ENCODE assay signal across 8 cellular contexts in the genomic region with DNA sequence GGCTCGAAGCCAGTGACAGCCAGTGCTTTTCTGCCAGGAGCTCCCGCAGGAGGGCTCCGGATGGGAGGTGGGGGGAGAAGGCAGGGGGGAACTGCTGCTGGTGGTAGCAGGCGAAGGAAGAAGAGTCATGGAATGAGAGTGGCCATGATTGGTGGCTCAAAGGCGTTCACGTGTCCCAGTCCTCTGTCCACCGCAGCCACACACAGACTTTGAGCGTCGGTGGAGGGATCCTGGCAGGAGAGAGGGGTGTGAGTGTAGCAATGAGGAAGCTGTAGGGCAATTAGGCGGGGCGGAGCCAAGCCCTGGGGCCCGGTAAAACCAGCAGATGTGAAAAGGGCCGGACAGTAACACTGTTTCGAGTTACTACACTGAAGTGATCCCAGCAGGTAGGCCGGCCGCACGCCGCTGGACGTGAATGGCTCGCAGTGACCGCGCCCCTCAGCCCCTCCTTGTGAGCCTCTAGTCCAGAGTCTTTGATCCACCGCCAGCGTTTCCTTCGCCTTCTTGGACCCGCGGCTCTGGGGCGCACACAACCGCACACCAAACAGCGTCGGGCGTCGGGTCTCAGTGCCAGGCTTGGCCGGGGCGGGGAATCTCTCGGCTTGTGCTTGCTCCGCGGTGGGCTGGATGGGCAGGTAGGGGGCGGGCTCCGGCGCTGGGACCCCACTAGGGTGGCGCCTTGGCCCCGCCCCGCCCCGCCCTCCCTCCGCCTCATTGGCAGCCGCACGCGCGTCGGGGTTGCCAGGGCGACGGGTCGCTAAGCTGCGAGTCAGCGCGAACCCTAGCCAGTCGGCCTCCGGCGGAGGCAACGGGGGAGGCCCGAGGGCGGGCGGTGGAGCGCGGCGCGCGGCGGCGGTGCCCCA. TPM values are rescaled to one million over a fixed set of nuclear protein-coding genes. Genes with fewer than 3 reads are reported as not detected.
DNase-seq lines count a peak whose midpoint lies in the region; ATAC-seq and TF ChIP-seq lines count a peak whose summit lies in the region.

LRRC10B (plus strand) TSS at position 788 of the 863 bp plus-strand sequence. CDS start 250 bp downstream, outside the sequence.

- peak within 1 kb of the TSS; percentile 96 for H2AFZ ChIP-seq in HCT116 (ENCODE audit: low read depth, low read length, poor library complexity, severe bottlenecking)

- H3K36me3 ChIP-seq in HCT116 (ENCODE audit: control insufficient read depth in 1 of 2, insufficient read depth in 2 of 2, low read length in 2 of 2) (no peaks in the 10 kb centered on the region), Panc1 (ENCODE audit: control insufficient read depth, insufficient read depth, low read length) (no peaks in the 10 kb centered on the region), muscle layer of duodenum (ENCODE audit: control insufficient read depth in 1 of 2, insufficient read depth in 2 of 2, low read length in 2 of 2) (no peaks in the 10 kb centered on the region)

- H3K4me1 ChIP-seq in HCT116 (ENCODE audit: control insufficient read depth in 1 of 2, insufficient read depth in 2 of 2, low read length in 2 of 2) (peaks cover 11 to 19% of the 10 kb centered on the region in 2 experiments; a peak in 3 of 4 replicates), Panc1 (ENCODE audit: control insufficient read depth, insufficient read depth, low read length) (no peaks in the 10 kb centered on the region; the same call in 1 of the 2 replicates), muscle layer of duodenum (ENCODE audit: control insufficient read depth in 1 of 2, insufficient read depth in 2 of 2, low read length in 2 of 2) (peaks cover 0 to 16% of the 10 kb centered on the region in 2 donors)

- no peaks in the 10 kb centered on the region for H3K79me2 ChIP-seq in HCT116 (ENCODE audit: insufficient read depth, low read length)

- in situ Hi-C loops in Panc1 (cut with HindIII; ENCODE audit: low pct_unique_long_range_greater_than_20kb, low sequenced_read_pairs) = no loop called here

- TF ChIP-seq RAD21 in HCT116 (IDR thresholded peaks at IDR 0.05; ENCODE audit: low read depth) = no peak

- H3K9me2 ChIP-seq in HCT116 (ENCODE audit: insufficient read depth) = no peaks in the 10 kb centered on the region

- H3K4me3 ChIP-seq in HCT116 (replicated peaks in 1 of 2; ENCODE audit: low read depth in 1 of 2, low read length in 2 of 2) (peak within 1 kb of the TSS; percentile 30 to 54), Panc1 (ENCODE audit: low read depth in 2 of 2, low read length in 2 of 2) (no peak within 1 kb of the TSS), muscle layer of duodenum (ENCODE audit: low read depth in 1 of 2, low read length in 2 of 2) (peak within 1 kb of the TSS; percentile 7 to 50)

- H3K9ac ChIP-seq in HCT116 (ENCODE audit: low read length) = 0 out of 2 replicates have a peak within 1 kb of the TSS, but pooled peaks have one; percentile 17

- ATAC-seq in HCT116 (peak; percentile 81), Panc1 (0 out of 2 replicates have a peak, but pooled peaks have one; percentile 21), GM21529 (IDR thresholded peaks at IDR 0.05; ENCODE audit: unreplicated experiment) (no peak)
- ATAC-seq in central memory CD8-positive, alpha-beta T cell (replicated peaks; ENCODE audit: extremely low read depth, poor library complexity, severe bottlenecking) = no peak

- TF ChIP-seq POLR2A in HCT116 (IDR thresholded peaks at IDR 0.05; ENCODE audit: borderline replicate concordance, extremely low read depth, insufficient read depth, insufficient read length) = no peak

- CTCF ChIA-PET in HCT116 (lab: Charles Lee) (interaction anchor here (0.7 to 1.1 kb wide), 2 partner anchors 8 to 50 kb away, joined by 4 to 7 read pairs; no protein-coding TSS in a partner anchor), Panc1 (lab: Charles Lee) (interaction anchor here (0.7 to 1.1 kb wide), 2 partner anchors 9 to 13 kb away, joined by 3 to 5 read pairs; no protein-coding TSS in a partner anchor)

- no peak within 1 kb of the TSS for H3K27ac Mint-ChIP-seq in central memory CD8-positive, alpha-beta T cell (ENCODE audit: low read depth)

- BruUV-seq in HCT116 (replicated peaks; lab: Mats Ljungman, UMichigan) (no TSS peak), Panc1 (replicated peaks; lab: Mats Ljungman, UMichigan) (no TSS peak)

- H3K27me3 Mint-ChIP-seq in central memory CD8-positive, alpha-beta T cell = peaks cover 72% of the 10 kb centered on the region

- H3K9me3 ChIP-seq in HCT116 (ENCODE audit: control insufficient read depth in 1 of 2, insufficient read depth in 1 of 2, low read depth in 1 of 2, low read length in 2 of 2) (no peaks in the 10 kb centered on the region), Panc1 (ENCODE audit: control insufficient read depth, insufficient read depth, low read depth, low read length) (no peaks in the 10 kb centered on the region), muscle layer of duodenum (ENCODE audit: control insufficient read depth in 1 of 2, low read length in 2 of 2) (no peaks in the 10 kb centered on the region)

- H3K27me3 ChIP-seq in HCT116 (ENCODE audit: insufficient read depth, low read length) (peaks cover 7% of the 10 kb centered on the region; the same call in 1 of the 2 replicates), Panc1 (ENCODE audit: control insufficient read depth, insufficient read depth, low read length) (peaks cover 4% of the 10 kb centered on the region; the same call in 1 of the 2 replicates), muscle layer of duodenum (ENCODE audit: low read depth, low read length) (peaks cover 22% of the 10 kb centered on the region)

- no peaks in the 10 kb centered on the region for H4K20me1 ChIP-seq in HCT116 (ENCODE audit: insufficient read depth)

- H3K36me3 Mint-ChIP-seq in central memory CD8-positive, alpha-beta T cell (ENCODE audit: insufficient read depth) = peaks cover 2% of the 10 kb centered on the region

- peak within 1 kb of the TSS; percentile 85 for H3K4me2 ChIP-seq in HCT116 (ENCODE audit: low read length)

- RAD21 ChIA-PET in HCT116 (lab: Charles Lee; ENCODE audit: low non-redundant PET in 1 of 2, low total read pairs in 2 of 2, uncharacterized antibody in 2 of 2, unreplicated experiment in 2 of 2) = interaction anchor here in 1 of 2 experiments (0.7 kb wide), 1 partner anchor 19 kb away, joined by 3 read pairs; no protein-coding TSS in a partner anchor

- no peak within 1 kb of the TSS for H3K27ac ChIP-seq in HCT116 (ENCODE audit: low read depth, low read length)
- H3K27ac ChIP-seq in Panc1 (ENCODE audit: low read length) = no peak within 1 kb of the TSS
- H3K27ac ChIP-seq in muscle layer of duodenum (ENCODE audit: low read length) = no peak within 1 kb of the TSS
- peak within 1 kb of the TSS; percentile 50 for H3K27ac ChIP-seq in temporal lobe (ENCODE audit: low read depth, low read length)

- peak; percentile 45 for DNase-seq in AG20443 (ENCODE audit: low spot score)
- DNase-seq in HCT116 (ENCODE audit: low read depth, low spot score) = peak; percentile 52
- no peak for DNase-seq in Panc1 (ENCODE audit: low read depth, low spot score)
- DNase-seq in central memory CD8-positive, alpha-beta T cell (ENCODE audit: low spot score in 2 of 2) = no peak
- no peak for DNase-seq in GDM1 (lab: John Stamatoyannopoulos, UW)

- peak within 1 kb of the TSS; percentile 72 for H3K4me3 Mint-ChIP-seq in central memory CD8-positive, alpha-beta T cell

- intact Hi-C loops in HCT116 (cut with micrococcal nuclease) (loop anchor here (2.0 kb wide), 1 partner anchor 59 kb away; no protein-coding TSS in a partner anchor), Panc1 (cut with micrococcal nuclease; ENCODE audit: unreplicated experiment) (no loop called here)

- TF ChIP-seq CTCF in HCT116 (IDR thresholded peaks at IDR 0.05 in 2 of 3, conservative IDR thresholded peaks at IDR 0.05 in 1 of 3; ENCODE audit: borderline replicate concordance in 1 of 3, insufficient read depth in 1 of 3, low read depth in 2 of 3, low read length in 2 of 3) = no peak
- TF ChIP-seq CTCF in Panc1 (IDR thresholded peaks at IDR 0.05) = no peak

- no peaks in the 10 kb centered on the region for H3K9me3 Mint-ChIP-seq in central memory CD8-positive, alpha-beta T cell

- peaks cover 6% of the 10 kb centered on the region for H3K4me1 Mint-ChIP-seq in central memory CD8-positive, alpha-beta T cell

- POLR2A ChIA-PET in HCT116 (lab: Charles Lee) (no interaction called here), Panc1 (lab: Charles Lee) (no interaction called here)

TF ChIP-seq in HCT116, 20 proteins besides CTCF, POLR2A, EP300 and RAD21:
- no peak for TF ChIP-seq POLR2AphosphoS5 (IDR thresholded peaks at IDR 0.05; ENCODE audit: low read depth, low read length)
- peak; percentile 98 for TF ChIP-seq TCF7L2 (IDR thresholded peaks at IDR 0.05; ENCODE audit: borderline replicate concordance, extremely low read depth, insufficient read depth, insufficient read length)

RNA-seq across cellular contexts. Expression of gene LRRC10B, which starts in this region (rescaled TPM):
- total RNA-seq in HCT116 (2021; ENCODE audit: unreplicated experiment) (not detected), Panc1 (2021; ENCODE audit: unreplicated experiment) (0.23 TPM), temporal lobe (2.5 TPM)
- 0.07 TPM in 1 of 2 replicates, not detected in the other for polyA plus RNA-seq in HCT116 (2012)
- 0.17 TPM for polyA plus RNA-seq in Panc1 (2012; ENCODE audit: insufficient read length)

Comparison
In these comparisons a context has a peak if more than half of its experiments do, and no peak if none do; other contexts are left out.
1. Peak in DNase-seq, ATAC-seq, H3K4me3 ChIP-seq, H3K9ac ChIP-seq and H3K4me2 ChIP-seq in HCT116; RNA of the gene not detected or under 1 TPM.
2. Peak in ATAC-seq in Panc1; RNA of the gene not detected or under 1 TPM.
3. H3K4me3 ChIP-seq: peak in muscle layer of duodenum (2 of 2); none in Panc1 (0 of 2).